8 cellular contexts compared by ENCODE assay signal in genomic region chr1:43947890-43948437, GRCh38. TPM values are rescaled to one million over a fixed set of nuclear protein-coding genes. Genes with fewer than 3 reads are reported as not detected.
A peak's percentile ranks its signal among the peaks of the same experiment; 100 is the strongest.
DNase-seq lines count a peak whose midpoint lies in the region; ATAC-seq and TF ChIP-seq lines count a peak whose summit lies in the region.

No MANE protein-coding gene starts in this region.

- H3K9me3 Mint-ChIP-seq in nephron = no peaks in the 10 kb centered on the region

- peaks cover 5% of the 10 kb centered on the region for H3K36me3 ChIP-seq in BJ (ENCODE audit: control insufficient read depth, insufficient read depth, low read length)

- no peaks in the 10 kb centered on the region for H3K27me3 Mint-ChIP-seq in nephron (ENCODE audit: low read depth)

- peaks cover 8% of the 10 kb centered on the region for H3K36me3 Mint-ChIP-seq in nephron (ENCODE audit: low read depth)

- H3K4me3 ChIP-seq in BJ (ENCODE audit: low read depth, low read length) (peak overlapping the region; percentile 90), LNCaP clone FGC (ENCODE audit: low read depth, low read length) (peak overlapping the region; percentile 96), choroid plexus epithelial cell (ENCODE audit: low read depth, low read length) (peak overlapping the region; percentile 96)

- H3K4me1 Mint-ChIP-seq in nephron = peaks cover 60% of the 10 kb centered on the region

- no peak for ATAC-seq in GM21528 (IDR thresholded peaks at IDR 0.05; ENCODE audit: low FRiP score, unreplicated experiment)

- DNase-seq in BJ (ENCODE audit: low read depth) (no peak), LNCaP clone FGC (ENCODE audit: low read depth) (no peak), choroid plexus epithelial cell (ENCODE audit: low read depth) (no peak), NCI-H524 treated with DMSO at 0.1 percent for 48 hours (lab: John Stamatoyannopoulos, UW) (no peak), NCI-H82 treated with DMSO at 0.1 percent for 48 hours (lab: John Stamatoyannopoulos, UW; ENCODE audit: unreplicated experiment) (no peak)
- no peak for DNase-seq in activated CD4-positive, alpha-beta T cell treated with anti-CD3 and anti-CD28 coated beads for 48 hours

- H3K27ac Mint-ChIP-seq in nephron = peak overlapping the region; percentile 90 to 97 (median 91)

- no peaks in the 10 kb centered on the region for H3K27me3 ChIP-seq in BJ (ENCODE audit: control insufficient read depth, insufficient read depth, low read length)

- H3K4me3 Mint-ChIP-seq in nephron = peak overlapping the region; percentile 87 to 94 (median 90)

- no peak for TF ChIP-seq CTCF in BJ (IDR thresholded peaks at IDR 0.05; ENCODE audit: insufficient read depth, low read depth, low read length)
- no peak for TF ChIP-seq CTCF in LNCaP clone FGC (IDR thresholded peaks at IDR 0.05; ENCODE audit: control insufficient read depth, extremely low read depth, insufficient read depth)
- no peak for TF ChIP-seq CTCF in choroid plexus epithelial cell (conservative IDR thresholded peaks at IDR 0.05; ENCODE audit: low read depth, low read length)
- TF ChIP-seq CTCF in nephron (IDR thresholded peaks at IDR 0.05; ENCODE audit: unreplicated experiment in 3 of 3) = no peak

- CTCF ChIA-PET in BJ (lab: Yijun Ruan, JAX) = interaction anchor here (3.0 to 5.8 kb wide), 3 partner anchors 12 to 183 kb away, joined by 12 to 54 read pairs (median 42); partner anchors contain the start of gene ARTN

- POLR2A ChIA-PET in BJ (lab: Charles Lee) = no interaction called here

RNA-seq across cellular contexts. Expression of gene IPO13, which starts 1.2 kb away (rescaled TPM):
- 13.4 and 24.8 TPM in 2 replicates for polyA plus RNA-seq in BJ (2011; rRNA removed)
- polyA minus RNA-seq in BJ (2011; rRNA and poly(A)+ RNA removed) = 31.0 and 37.8 TPM in 2 replicates

RNA-seq across cellular contexts. Expression of gene ARTN, which starts 14.4 kb away (rescaled TPM):
- 0.17 and 0.39 TPM in 2 replicates for polyA plus RNA-seq in BJ (2011; rRNA removed)
- polyA minus RNA-seq in BJ (2011; rRNA and poly(A)+ RNA removed) = 0.85 and 1.2 TPM in 2 replicates

RNA-seq across cellular contexts. Expression of gene DPH2, which starts 21.8 kb away (rescaled TPM):
- 20.9 and 35.3 TPM in 2 replicates for polyA plus RNA-seq in BJ (2011; rRNA removed)
- polyA minus RNA-seq in BJ (2011; rRNA and poly(A)+ RNA removed) = 23.8 and 42.8 TPM in 2 replicates

RNA-seq across cellular contexts. Expression of gene ATP6V0B, which starts 26.8 kb away (rescaled TPM):
- polyA plus RNA-seq in BJ (2011; rRNA removed) = 135 and 186 TPM in 2 replicates
- polyA minus RNA-seq in BJ (2011; rRNA and poly(A)+ RNA removed) = 53.8 and 80.8 TPM in 2 replicates

RNA-seq across cellular contexts. Expression of gene B4GALT2, which starts 31.0 kb away (rescaled TPM):
- polyA plus RNA-seq in BJ (2011; rRNA removed) = 60.2 and 82.2 TPM in 2 replicates
- polyA minus RNA-seq in BJ (2011; rRNA and poly(A)+ RNA removed) = 53.3 and 71.8 TPM in 2 replicates
